In genomic region chr11:61163714-61164609, GRCh38 we compare ENCODE assay signal across 9 cellular contexts. TPM values are rescaled to one million over a fixed set of nuclear protein-coding genes. Genes with fewer than 3 reads are reported as not detected.
DNase-seq lines count a peak whose midpoint lies in the region; ATAC-seq and TF ChIP-seq lines count a peak whose summit lies in the region.
"Had no signal": no experiment of that assay in that cellular context is flagged by ENCODE, and none has a peak within 500 bp of the region (broad histone marks: within the 10 kb centered on the region; RNA-seq: fewer than 3 reads in every experiment).

No MANE protein-coding gene starts in this region.

- TF ChIP-seq POLR2A in NB4 (IDR thresholded peaks at IDR 0.05; ENCODE audit: extremely low read depth, insufficient read length) (no peak), suprapubic skin (IDR thresholded peaks at IDR 0.05) (no peak)

- no peaks in the 10 kb centered on the region for H3K27me3 Mint-ChIP-seq in central memory CD8-positive, alpha-beta T cell
- H3K27me3 Mint-ChIP-seq in progenitor cell of endocrine pancreas: no peaks in the 10 kb centered on the region

- H3K27me3 ChIP-seq in suprapubic skin: no peaks in the 10 kb centered on the region

- peak overlapping the region; percentile 3 for H3K27ac Mint-ChIP-seq in central memory CD8-positive, alpha-beta T cell (ENCODE audit: low read depth)
- H3K27ac Mint-ChIP-seq in progenitor cell of endocrine pancreas: peak overlapping the region; percentile 39

- no peak for TF ChIP-seq CTCF in NB4 (IDR thresholded peaks at IDR 0.05; ENCODE audit: low read depth, low read length)
- TF ChIP-seq CTCF in progenitor cell of endocrine pancreas (IDR thresholded peaks at IDR 0.05; ENCODE audit: unreplicated experiment): no peak
- no peak for TF ChIP-seq CTCF in suprapubic skin (IDR thresholded peaks at IDR 0.05)

- ATAC-seq in central memory CD8-positive, alpha-beta T cell (replicated peaks; ENCODE audit: extremely low read depth, poor library complexity, severe bottlenecking): no peak
- ATAC-seq in GM18511 (IDR thresholded peaks at IDR 0.05; ENCODE audit: unreplicated experiment) (no peak), HG03432 (IDR thresholded peaks at IDR 0.05; ENCODE audit: unreplicated experiment) (no peak)

- peak overlapping the region; percentile 9 for H3K4me3 ChIP-seq in NB4 (ENCODE audit: low read depth, low read length)
- H3K4me3 ChIP-seq in suprapubic skin: no peak overlapping the region

- H3K9me3 Mint-ChIP-seq in central memory CD8-positive, alpha-beta T cell: no peaks in the 10 kb centered on the region
- H3K9me3 Mint-ChIP-seq in progenitor cell of endocrine pancreas (ENCODE audit: low read depth): no peaks in the 10 kb centered on the region

- H3K4me3 Mint-ChIP-seq in central memory CD8-positive, alpha-beta T cell: no peak overlapping the region
- H3K4me3 Mint-ChIP-seq in progenitor cell of endocrine pancreas (ENCODE audit: low read depth): no peak overlapping the region

- WGBS in suprapubic skin: 77% methylated on average over 13 of the region's 13 CpGs

- DNase-seq in GF-D8 (lab: John Stamatoyannopoulos, UW) (peak; percentile 76), NB4 (ENCODE audit: low read depth) (peak; percentile 76), progenitor cell of endocrine pancreas (ENCODE audit: low spot score, unreplicated experiment) (no peak), suprapubic skin (ENCODE audit: low spot score in 2 of 2) (no peak)
- DNase-seq in central memory CD8-positive, alpha-beta T cell (ENCODE audit: low spot score in 2 of 2): no peak
- no peak for DNase-seq in activated CD4-positive, CD25-positive, alpha-beta regulatory T cell (lab: John Stamatoyannopoulos, UW)

- peaks cover 33% of the 10 kb centered on the region for H3K4me1 Mint-ChIP-seq in central memory CD8-positive, alpha-beta T cell
- H3K4me1 Mint-ChIP-seq in progenitor cell of endocrine pancreas (ENCODE audit: low read depth): peaks cover 34% of the 10 kb centered on the region

- peaks cover 20% of the 10 kb centered on the region for H3K36me3 Mint-ChIP-seq in central memory CD8-positive, alpha-beta T cell (ENCODE audit: insufficient read depth)
- H3K36me3 Mint-ChIP-seq in progenitor cell of endocrine pancreas (ENCODE audit: insufficient read depth): no peaks in the 10 kb centered on the region

- H3K36me3 ChIP-seq in suprapubic skin: no peaks in the 10 kb centered on the region

- no peak overlapping the region for H3K27ac ChIP-seq in suprapubic skin

- no peak for TF ChIP-seq EP300 in suprapubic skin (IDR thresholded peaks at IDR 0.05)

- peaks cover 28% of the 10 kb centered on the region for H3K4me1 ChIP-seq in suprapubic skin

- no peaks in the 10 kb centered on the region for H3K9me3 ChIP-seq in suprapubic skin

RNA-seq across cellular contexts. Expression of gene VPS37C, which starts 2.7 kb away (rescaled TPM):
- total RNA-seq in progenitor cell of endocrine pancreas (28.1 and 30.8 TPM in 2 replicates), suprapubic skin (10 to 100 TPM; 26.4 to 36.3 (median 35.7) TPM)

RNA-seq across cellular contexts. Expression of gene PGA3, which starts 39.4 kb away (rescaled TPM):
- total RNA-seq in progenitor cell of endocrine pancreas: not detected in 2 replicates
- total RNA-seq in suprapubic skin: 1 to 10 TPM in 1 of 4 donors, not detected in 3; 2.2 TPM
- total RNA-seq: NCI-H460 had no signal

RNA-seq across cellular contexts. Expression of gene PGA4, which starts 58.2 kb away (rescaled TPM):
- total RNA-seq in progenitor cell of endocrine pancreas: 0.36 and 0.81 TPM in 2 replicates
- 1 to 10 TPM in 1 of 4 donors, not detected in 3; 4.8 TPM for total RNA-seq in suprapubic skin
- total RNA-seq: NCI-H460 had no signal

Comparison
In these comparisons a context has a peak if more than half of its experiments do, and no peak if none do; other contexts are left out.
1. DNase-seq: peak in GF-D8 (single experiment) and NB4 (single experiment); none in central memory CD8-positive, alpha-beta T cell (0 of 2), progenitor cell of endocrine pancreas (single experiment), activated CD4-positive, CD25-positive, alpha-beta regulatory T cell (0 of 4) and suprapubic skin (0 of 2).